14 cellular contexts compared by ENCODE assay signal in genomic region chr1:235617808-235618207, GRCh38. TPM values are rescaled to one million over a fixed set of nuclear protein-coding genes. Genes with fewer than 3 reads are reported as not detected.
DNase-seq lines count a peak whose midpoint lies in the region; ATAC-seq, FAIRE-seq and TF ChIP-seq lines count a peak whose summit lies in the region.
"Had no signal": no experiment of that assay in that cellular context is flagged by ENCODE, and none has a peak within 500 bp of the region (broad histone marks: within the 10 kb centered on the region; RNA-seq: fewer than 3 reads in every experiment).

No MANE protein-coding gene starts in this region.

- H3K79me2 ChIP-seq in astrocyte (ENCODE audit: insufficient read depth, low read length), result no peaks in the 10 kb centered on the region

- ATAC-seq in GM19351 (IDR thresholded peaks at IDR 0.05; ENCODE audit: unreplicated experiment) (no peak), GM21717 (IDR thresholded peaks at IDR 0.05; ENCODE audit: unreplicated experiment) (no peak), HG03460 (IDR thresholded peaks at IDR 0.05; ENCODE audit: unreplicated experiment) (no peak)

- no peaks in the 10 kb centered on the region for H4K20me1 ChIP-seq in astrocyte (ENCODE audit: insufficient read depth, low read length)
- H4K20me1 ChIP-seq: BLaER1 had no signal

- TF ChIP-seq CTCF in HFF-Myc (IDR thresholded peaks at IDR 0.05; ENCODE audit: low read depth, low read length, missing control alignments) (peak; percentile 33), astrocyte (IDR thresholded peaks at IDR 0.05; ENCODE audit: insufficient read depth, low read depth, low read length) (peak; percentile 37)

- no peak overlapping the region for H3K4me2 ChIP-seq in astrocyte (ENCODE audit: low read length)
- H3K4me2 ChIP-seq: BLaER1 had no signal

- H3K9me3 ChIP-seq in astrocyte (ENCODE audit: insufficient read depth, low read depth, low read length), result no peaks in the 10 kb centered on the region
- H3K9me3 ChIP-seq: BLaER1 had no signal

- no peak overlapping the region for H3K9ac ChIP-seq in astrocyte (ENCODE audit: low read length)
- H3K9ac ChIP-seq: BLaER1 had no signal

- H3K4me1 ChIP-seq in astrocyte (ENCODE audit: insufficient read depth, low read length), result no peaks in the 10 kb centered on the region
- H3K4me1 ChIP-seq: BLaER1 had no signal

- FAIRE-seq in astrocyte (lab: Jason Lieb, UNC), result no peak
- FAIRE-seq: RCC 7860 had no signal

- H3K36me3 Mint-ChIP-seq in astrocyte (ENCODE audit: low read depth, unreplicated experiment), result no peaks in the 10 kb centered on the region
- H3K36me3 Mint-ChIP-seq: activated naive CD4-positive, alpha-beta T cell treated with anti-CD3 and anti-CD28 coated beads, Interleukin-2, amount 10 ng/mL, durations not matched to agents 7 days and 5 days had no signal

- peaks cover 7% of the 10 kb centered on the region for H3K27me3 Mint-ChIP-seq in astrocyte (ENCODE audit: low read depth, unreplicated experiment)

- no peak overlapping the region for H3K27ac Mint-ChIP-seq in astrocyte (ENCODE audit: unreplicated experiment)
- H3K27ac Mint-ChIP-seq: activated naive CD4-positive, alpha-beta T cell treated with anti-CD3 and anti-CD28 coated beads, Interleukin-2, amount 10 ng/mL, durations not matched to agents 7 days and 5 days had no signal

- H3K4me3 ChIP-seq in HFF-Myc (replicated peaks; ENCODE audit: low read depth, low read length) (no peak overlapping the region), astrocyte (ENCODE audit: insufficient read depth, low read depth, low read length) (no peak overlapping the region)
- H3K4me3 ChIP-seq: BLaER1 had no signal

- no peaks in the 10 kb centered on the region for H3K36me3 ChIP-seq in astrocyte (ENCODE audit: insufficient read depth, low read length)
- H3K36me3 ChIP-seq: BLaER1 had no signal

- no peak overlapping the region for H3K27ac ChIP-seq in astrocyte (ENCODE audit: low read depth, low read length)
- H3K27ac ChIP-seq: BLaER1 had no signal

- H3K27me3 ChIP-seq in astrocyte (ENCODE audit: insufficient read depth, low read length), result no peaks in the 10 kb centered on the region
- H3K27me3 ChIP-seq: BLaER1 had no signal

- H3K9me3 Mint-ChIP-seq in astrocyte (ENCODE audit: unreplicated experiment), result no peaks in the 10 kb centered on the region
- H3K9me3 Mint-ChIP-seq: activated naive CD4-positive, alpha-beta T cell treated with anti-CD3 and anti-CD28 coated beads, Interleukin-2, amount 10 ng/mL, durations not matched to agents 7 days and 5 days had no signal

- peaks cover 8% of the 10 kb centered on the region for H3K4me1 Mint-ChIP-seq in astrocyte (ENCODE audit: low read depth, unreplicated experiment)
- H3K4me1 Mint-ChIP-seq: activated naive CD4-positive, alpha-beta T cell treated with anti-CD3 and anti-CD28 coated beads, Interleukin-2, amount 10 ng/mL, durations not matched to agents 7 days and 5 days had no signal

- DNase-seq in ACHN (peak; percentile 39), HFF-Myc (ENCODE audit: extremely low read depth, low read depth) (peak; percentile 10), astrocyte (ENCODE audit: low read depth) (peak; percentile 62), hepatic stellate cell (ENCODE audit: low spot score) (peak; percentile 83), superior temporal gyrus (ENCODE audit: extremely low spot score) (no peak)
- DNase-seq: activated naive CD4-positive, alpha-beta T cell treated with anti-CD3 and anti-CD28 coated beads, Interleukin-2, amount 10 ng/mL, durations not matched to agents 7 days and 5 days; cortex of kidney; GDM1; stimulated activated CD8-positive, alpha-beta memory T cell treated with anti-CD3 and anti-CD28 coated beads, Interleukin-4, amount 100 ng/mL, for 48 hours had no signal

- in situ Hi-C loops in ACHN (cut with HindIII; ENCODE audit: low pct_ligation_motif_present, low pct_unique_long_range_greater_than_20kb, low sequenced_read_pairs), result no loop called here

- no peak overlapping the region for H3K4me3 Mint-ChIP-seq in astrocyte (ENCODE audit: unreplicated experiment)
- H3K4me3 Mint-ChIP-seq: activated naive CD4-positive, alpha-beta T cell treated with anti-CD3 and anti-CD28 coated beads, Interleukin-2, amount 10 ng/mL, durations not matched to agents 7 days and 5 days had no signal

- H2AFZ ChIP-seq in astrocyte (ENCODE audit: low read depth, low read length), result no peak overlapping the region

RNA-seq across cellular contexts. Expression of gene GNG4, which starts 31.8 kb away (rescaled TPM):
- total RNA-seq in astrocyte, result 2.6 and 3.8 TPM in 2 replicates
